ENCODE assay signal across 1 cellular context in genomic region chr20:14979472-14979986, GRCh38.
TF ChIP-seq lines count a peak whose summit lies in the region.

No MANE protein-coding gene starts in this region.

TF ChIP-seq in HepG2, 621 proteins besides CTCF, POLR2A, EP300 and RAD21 (continued from another document and continues in another):
- no peak for TF ChIP-seq PRDM4 (CRISPR knock-in tag; IDR thresholded peaks at IDR 0.05; ENCODE audit: borderline replicate concordance)
- TF ChIP-seq ZSCAN9 (CRISPR knock-in tag; IDR thresholded peaks at IDR 0.05; ENCODE audit: borderline replicate concordance), result peak; percentile 88; the same call in 1 of the 2 replicates
- peak; percentile 51 for TF ChIP-seq ERF (CRISPR knock-in tag; IDR thresholded peaks at IDR 0.05)
- TF ChIP-seq ZBTB38 (CRISPR knock-in tag; IDR thresholded peaks at IDR 0.05), result no peak
- no peak for TF ChIP-seq ZNF816 (CRISPR knock-in tag; IDR thresholded peaks at IDR 0.05; ENCODE audit: borderline replicate concordance)
- 0 out of 2 replicates have a peak, but pooled peaks have one; percentile 26 for TF ChIP-seq KDM3A (CRISPR knock-in tag; IDR thresholded peaks at IDR 0.05; ENCODE audit: low read depth)
- 0 out of 2 replicates have a peak, but pooled peaks have one; percentile 57 for TF ChIP-seq ZNF343 (CRISPR knock-in tag; IDR thresholded peaks at IDR 0.05)
- no peak for TF ChIP-seq HNRNPK (IDR thresholded peaks at IDR 0.05; ENCODE audit: low read depth, low read length, poor library complexity, severe bottlenecking)
- TF ChIP-seq RFXAP (CRISPR knock-in tag; IDR thresholded peaks at IDR 0.05; ENCODE audit: borderline replicate concordance), result no peak
- no peak for TF ChIP-seq ZNF207 (IDR thresholded peaks at IDR 0.05; ENCODE audit: borderline replicate concordance)
- no peak for TF ChIP-seq ZNF709 (CRISPR knock-in tag; IDR thresholded peaks at IDR 0.05)
- TF ChIP-seq SSRP1 (CRISPR knock-in tag; IDR thresholded peaks at IDR 0.05), result no peak
- TF ChIP-seq, protein P1, sequence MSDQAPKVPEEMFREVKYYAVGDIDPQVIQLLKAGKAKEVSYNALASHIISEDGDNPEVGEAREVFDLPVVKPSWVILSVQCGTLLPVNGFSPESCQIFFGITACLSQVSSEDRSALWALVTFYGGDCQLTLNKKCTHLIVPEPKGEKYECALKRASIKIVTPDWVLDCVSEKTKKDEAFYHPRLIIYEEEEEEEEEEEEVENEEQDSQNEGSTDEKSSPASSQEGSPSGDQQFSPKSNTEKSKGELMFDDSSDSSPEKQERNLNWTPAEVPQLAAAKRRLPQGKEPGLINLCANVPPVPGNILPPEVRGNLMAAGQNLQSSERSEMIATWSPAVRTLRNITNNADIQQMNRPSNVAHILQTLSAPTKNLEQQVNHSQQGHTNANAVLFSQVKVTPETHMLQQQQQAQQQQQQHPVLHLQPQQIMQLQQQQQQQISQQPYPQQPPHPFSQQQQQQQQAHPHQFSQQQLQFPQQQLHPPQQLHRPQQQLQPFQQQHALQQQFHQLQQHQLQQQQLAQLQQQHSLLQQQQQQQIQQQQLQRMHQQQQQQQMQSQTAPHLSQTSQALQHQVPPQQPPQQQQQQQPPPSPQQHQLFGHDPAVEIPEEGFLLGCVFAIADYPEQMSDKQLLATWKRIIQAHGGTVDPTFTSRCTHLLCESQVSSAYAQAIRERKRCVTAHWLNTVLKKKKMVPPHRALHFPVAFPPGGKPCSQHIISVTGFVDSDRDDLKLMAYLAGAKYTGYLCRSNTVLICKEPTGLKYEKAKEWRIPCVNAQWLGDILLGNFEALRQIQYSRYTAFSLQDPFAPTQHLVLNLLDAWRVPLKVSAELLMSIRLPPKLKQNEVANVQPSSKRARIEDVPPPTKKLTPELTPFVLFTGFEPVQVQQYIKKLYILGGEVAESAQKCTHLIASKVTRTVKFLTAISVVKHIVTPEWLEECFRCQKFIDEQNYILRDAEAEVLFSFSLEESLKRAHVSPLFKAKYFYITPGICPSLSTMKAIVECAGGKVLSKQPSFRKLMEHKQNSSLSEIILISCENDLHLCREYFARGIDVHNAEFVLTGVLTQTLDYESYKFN (CRISPR knock-in tag; conservative IDR thresholded peaks at IDR 0.05), result peak; percentile 94
- TF ChIP-seq RBAK (CRISPR knock-in tag; IDR thresholded peaks at IDR 0.05), result no peak
- TF ChIP-seq HOXA7 (CRISPR knock-in tag; IDR thresholded peaks at IDR 0.05), result no peak
- no peak for TF ChIP-seq XRCC5 (optimal IDR thresholded peaks at IDR 0.05; ENCODE audit: low read length)
- no peak for TF ChIP-seq E2F2 (CRISPR knock-in tag; IDR thresholded peaks at IDR 0.05; ENCODE audit: borderline replicate concordance)
- no peak for TF ChIP-seq PAF1 (CRISPR knock-in tag; IDR thresholded peaks at IDR 0.05)
- no peak for TF ChIP-seq HOXA3 (CRISPR knock-in tag; IDR thresholded peaks at IDR 0.05)
- TF ChIP-seq ZSCAN5A (CRISPR knock-in tag; IDR thresholded peaks at IDR 0.05; ENCODE audit: borderline replicate concordance), result no peak
- TF ChIP-seq FOXP4 (CRISPR knock-in tag; IDR thresholded peaks at IDR 0.05), result peak; percentile 88
- peak; percentile 96 for TF ChIP-seq RARA (CRISPR knock-in tag; IDR thresholded peaks at IDR 0.05)
- no peak for TF ChIP-seq KDM4B (CRISPR knock-in tag; IDR thresholded peaks at IDR 0.05)
- TF ChIP-seq STAG1 (CRISPR knock-in tag; IDR thresholded peaks at IDR 0.05), result peak; percentile 30; the same call in 1 of the 2 replicates
- TF ChIP-seq ZBTB43 (CRISPR knock-in tag; conservative IDR thresholded peaks at IDR 0.05), result peak; percentile 63; the same call in 1 of the 2 replicates
- no peak for TF ChIP-seq ZNF138 (CRISPR knock-in tag; IDR thresholded peaks at IDR 0.05; ENCODE audit: low read depth)
- TF ChIP-seq HMG20A (CRISPR knock-in tag; IDR thresholded peaks at IDR 0.05; ENCODE audit: borderline replicate concordance), result peak; percentile 95
- TF ChIP-seq XBP1 (CRISPR knock-in tag; IDR thresholded peaks at IDR 0.05), result no peak
- TF ChIP-seq ZNF367 (CRISPR knock-in tag; IDR thresholded peaks at IDR 0.05; ENCODE audit: borderline replicate concordance), result no peak
- TF ChIP-seq FIP1L1 (IDR thresholded peaks at IDR 0.05; ENCODE audit: borderline replicate concordance, insufficient read depth, low read depth, low read length), result no peak
- TF ChIP-seq KLF11 (CRISPR knock-in tag; IDR thresholded peaks at IDR 0.05), result no peak
- no peak for TF ChIP-seq SATB2 (CRISPR knock-in tag; IDR thresholded peaks at IDR 0.05)
- TF ChIP-seq, protein P2, sequence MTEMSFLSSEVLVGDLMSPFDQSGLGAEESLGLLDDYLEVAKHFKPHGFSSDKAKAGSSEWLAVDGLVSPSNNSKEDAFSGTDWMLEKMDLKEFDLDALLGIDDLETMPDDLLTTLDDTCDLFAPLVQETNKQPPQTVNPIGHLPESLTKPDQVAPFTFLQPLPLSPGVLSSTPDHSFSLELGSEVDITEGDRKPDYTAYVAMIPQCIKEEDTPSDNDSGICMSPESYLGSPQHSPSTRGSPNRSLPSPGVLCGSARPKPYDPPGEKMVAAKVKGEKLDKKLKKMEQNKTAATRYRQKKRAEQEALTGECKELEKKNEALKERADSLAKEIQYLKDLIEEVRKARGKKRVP (CRISPR knock-in tag; IDR thresholded peaks at IDR 0.05), result peak in 1 of 2 experiments; percentile 82; a peak in 2 of 4 replicates
- TF ChIP-seq DNMT3B (CRISPR knock-in tag; conservative IDR thresholded peaks at IDR 0.05), result peak; percentile 89; the same call in 1 of the 2 replicates
- no peak for TF ChIP-seq PHF8 (CRISPR knock-in tag; IDR thresholded peaks at IDR 0.05)
- TF ChIP-seq MYC (CRISPR knock-in tag; IDR thresholded peaks at IDR 0.05; ENCODE audit: borderline replicate concordance), result no peak
- TF ChIP-seq NR2F2 (IDR thresholded peaks at IDR 0.05; ENCODE audit: borderline replicate concordance, low read depth), result peak; percentile 95
- no peak; the same call in 1 of the 2 replicates for TF ChIP-seq MXD4 (CRISPR knock-in tag; IDR thresholded peaks at IDR 0.05)
- TF ChIP-seq, protein P3, sequence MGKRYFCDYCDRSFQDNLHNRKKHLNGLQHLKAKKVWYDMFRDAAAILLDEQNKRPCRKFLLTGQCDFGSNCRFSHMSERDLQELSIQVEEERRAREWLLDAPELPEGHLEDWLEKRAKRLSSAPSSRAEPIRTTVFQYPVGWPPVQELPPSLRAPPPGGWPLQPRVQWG (CRISPR knock-in tag; IDR thresholded peaks at IDR 0.05; ENCODE audit: borderline replicate concordance, low read depth), result no peak
- peak; percentile 84; the same call in 1 of the 2 replicates for TF ChIP-seq ZKSCAN8 (CRISPR knock-in tag; IDR thresholded peaks at IDR 0.05; ENCODE audit: borderline replicate concordance)
- TF ChIP-seq HDAC1 (CRISPR knock-in tag; IDR thresholded peaks at IDR 0.05), result no peak
- no peak for TF ChIP-seq ZNF546 (CRISPR knock-in tag; conservative IDR thresholded peaks at IDR 0.05)
- TF ChIP-seq ZNF331 (CRISPR knock-in tag; IDR thresholded peaks at IDR 0.05), result peak; percentile 81; the same call in 1 of the 2 replicates
- TF ChIP-seq KLF12 (CRISPR knock-in tag; IDR thresholded peaks at IDR 0.05; ENCODE audit: borderline replicate concordance), result no peak
- TF ChIP-seq ZNF484 (CRISPR knock-in tag; IDR thresholded peaks at IDR 0.05; ENCODE audit: borderline replicate concordance, low read depth), result no peak
- TF ChIP-seq SIX1 (CRISPR knock-in tag; IDR thresholded peaks at IDR 0.05; ENCODE audit: borderline replicate concordance), result peak; percentile 88; the same call in 1 of the 2 replicates
- no peak for TF ChIP-seq ZNF296 (CRISPR knock-in tag; conservative IDR thresholded peaks at IDR 0.05)
- TF ChIP-seq ZNF441 (CRISPR knock-in tag; IDR thresholded peaks at IDR 0.05; ENCODE audit: borderline replicate concordance), result no peak
- no peak for TF ChIP-seq TP53 (CRISPR knock-in tag; conservative IDR thresholded peaks at IDR 0.05)
- no peak for TF ChIP-seq SMAD1 (CRISPR knock-in tag; IDR thresholded peaks at IDR 0.05; ENCODE audit: borderline replicate concordance, low read depth)
- TF ChIP-seq RFX3 (CRISPR knock-in tag; IDR thresholded peaks at IDR 0.05), result peak; percentile 18; the same call in 1 of the 2 replicates
- TF ChIP-seq SOX6 (IDR thresholded peaks at IDR 0.05), result no peak
- TF ChIP-seq SOX6 (CRISPR knock-in tag; IDR thresholded peaks at IDR 0.05), result peak; percentile 93
- no peak for TF ChIP-seq NFRKB (IDR thresholded peaks at IDR 0.05)
- TF ChIP-seq, protein P4, sequence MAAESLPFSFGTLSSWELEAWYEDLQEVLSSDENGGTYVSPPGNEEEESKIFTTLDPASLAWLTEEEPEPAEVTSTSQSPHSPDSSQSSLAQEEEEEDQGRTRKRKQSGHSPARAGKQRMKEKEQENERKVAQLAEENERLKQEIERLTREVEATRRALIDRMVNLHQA (CRISPR knock-in tag; IDR thresholded peaks at IDR 0.05), result no peak
- TF ChIP-seq KAT2B (IDR thresholded peaks at IDR 0.05; ENCODE audit: borderline replicate concordance, low read depth, low read length), result no peak
- TF ChIP-seq ZNF556 (CRISPR knock-in tag; IDR thresholded peaks at IDR 0.05; ENCODE audit: borderline replicate concordance), result peak; percentile 49; the same call in 1 of the 2 replicates
- TF ChIP-seq, protein P5, sequence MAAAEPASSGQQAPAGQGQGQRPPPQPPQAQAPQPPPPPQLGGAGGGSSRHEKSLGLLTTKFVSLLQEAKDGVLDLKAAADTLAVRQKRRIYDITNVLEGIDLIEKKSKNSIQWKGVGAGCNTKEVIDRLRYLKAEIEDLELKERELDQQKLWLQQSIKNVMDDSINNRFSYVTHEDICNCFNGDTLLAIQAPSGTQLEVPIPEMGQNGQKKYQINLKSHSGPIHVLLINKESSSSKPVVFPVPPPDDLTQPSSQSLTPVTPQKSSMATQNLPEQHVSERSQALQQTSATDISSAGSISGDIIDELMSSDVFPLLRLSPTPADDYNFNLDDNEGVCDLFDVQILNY (CRISPR knock-in tag; conservative IDR thresholded peaks at IDR 0.05), result no peak
- TF ChIP-seq KDM1A (CRISPR knock-in tag; IDR thresholded peaks at IDR 0.05), result no peak
- no peak for TF ChIP-seq CENPT (CRISPR knock-in tag; IDR thresholded peaks at IDR 0.05; ENCODE audit: low read depth)
- TF ChIP-seq ZNF205 (CRISPR knock-in tag; IDR thresholded peaks at IDR 0.05), result 0 out of 2 replicates have a peak, but pooled peaks have one; percentile 61
- no peak for TF ChIP-seq SPEN (CRISPR knock-in tag; IDR thresholded peaks at IDR 0.05; ENCODE audit: low read depth)
- peak; percentile 44; the same call in 1 of the 2 replicates for TF ChIP-seq TBX2 (CRISPR knock-in tag; IDR thresholded peaks at IDR 0.05; ENCODE audit: borderline replicate concordance)
- no peak for TF ChIP-seq KMT2A (CRISPR knock-in tag; IDR thresholded peaks at IDR 0.05)
